8 cellular contexts compared by ENCODE assay signal in the genomic region with DNA sequence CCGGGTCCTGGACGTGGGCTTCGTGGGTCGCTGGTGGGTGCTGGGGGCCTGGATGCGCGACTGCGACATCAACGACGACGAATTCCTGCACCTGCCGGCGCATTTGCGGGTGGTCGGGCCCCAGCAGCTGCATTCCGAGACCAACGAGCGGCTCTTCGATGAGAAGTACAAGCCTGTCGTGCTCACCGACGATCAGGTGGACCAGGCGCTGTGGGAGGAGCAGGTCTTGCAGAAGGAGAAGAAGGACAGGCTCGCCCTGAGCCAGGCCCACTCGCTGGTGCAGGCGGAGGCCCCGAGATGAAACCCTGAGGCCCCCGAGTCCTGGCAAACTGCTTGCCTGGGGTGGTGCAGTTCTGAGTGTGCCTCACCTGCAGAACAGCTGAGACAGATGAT. TPM values are rescaled to one million over a fixed set of nuclear protein-coding genes. Genes with fewer than 3 reads are reported as not detected.
DNase-seq lines count a peak whose midpoint lies in the region; ATAC-seq, FAIRE-seq and TF ChIP-seq lines count a peak whose summit lies in the region.

No MANE protein-coding gene starts in this region.

- 10 to 13% methylated on average over 26 to 27 of the region's 27 CpGs for WGBS in mesodermal cell (ENCODE audit: insufficient coverage in 2 of 2), 2 experiments

- H3K27ac Mint-ChIP-seq in stimulated activated naive CD8-positive, alpha-beta T cell treated with anti-CD3 and anti-CD28 coated beads, Interleukin-15, Interleukin-2, amounts not matched to agents 100 ng/mL and 50 ng/mL, for 24 hours: peak overlapping the region; percentile 31
- no peak overlapping the region for H3K27ac Mint-ChIP-seq in MCF 10A (ENCODE audit: low read depth, unreplicated experiment)

- POLR2A ChIA-PET in MCF 10A (lab: Yijun Ruan, JAX): interaction anchor here (0.7 to 2.4 kb wide), 8 partner anchors 11 to 996 kb away, joined by 4 to 20 read pairs (median 6); a partner anchor contains a TSS

- TF ChIP-seq CTCF in MCF 10A (IDR thresholded peaks at IDR 0.05; ENCODE audit: unreplicated experiment): no peak

- H3K4me1 ChIP-seq in mesodermal cell (ENCODE audit: control insufficient read depth, insufficient read depth, low read length, poor library complexity, severe bottlenecking): peaks cover 9% of the 10 kb centered on the region

- intact Hi-C loops in MCF 10A (cut with micrococcal nuclease): no loop called here

- no peaks in the 10 kb centered on the region for H3K9me3 ChIP-seq in mesodermal cell (ENCODE audit: control insufficient read depth, low read length)

- FAIRE-seq in HTR-8/SVneo (lab: Jason Lieb, UNC) (no peak), GM12891 (lab: Jason Lieb, UNC) (no peak)

- no peaks in the 10 kb centered on the region for H3K9me3 Mint-ChIP-seq in stimulated activated naive CD8-positive, alpha-beta T cell treated with anti-CD3 and anti-CD28 coated beads, Interleukin-15, Interleukin-2, amounts not matched to agents 100 ng/mL and 50 ng/mL, for 24 hours
- H3K9me3 Mint-ChIP-seq in MCF 10A (ENCODE audit: unreplicated experiment): no peaks in the 10 kb centered on the region

- peak overlapping the region; percentile 84 for H3K4me3 ChIP-seq in mesodermal cell (ENCODE audit: extremely low read depth, insufficient read depth, low read length, poor library complexity, severe bottlenecking)

- H3K4me1 Mint-ChIP-seq in stimulated activated naive CD8-positive, alpha-beta T cell treated with anti-CD3 and anti-CD28 coated beads, Interleukin-15, Interleukin-2, amounts not matched to agents 100 ng/mL and 50 ng/mL, for 24 hours (ENCODE audit: low read depth): peaks cover 23% of the 10 kb centered on the region
- no peaks in the 10 kb centered on the region for H3K4me1 Mint-ChIP-seq in MCF 10A (ENCODE audit: insufficient read depth, unreplicated experiment)

- no peak for ATAC-seq in stimulated activated naive CD8-positive, alpha-beta T cell treated with anti-CD3 and anti-CD28 coated beads, Interleukin-15, Interleukin-2, amounts not matched to agents 100 U/mL and 50 U/mL, for 24 hours

- peak overlapping the region; percentile 59 for H3K27ac ChIP-seq in mesodermal cell (ENCODE audit: low read depth, low read length, severe bottlenecking)

- no peak for TF ChIP-seq POLR2A in GM12891 (IDR thresholded peaks at IDR 0.05; ENCODE audit: low read depth, low read length)

- H3K36me3 Mint-ChIP-seq in stimulated activated naive CD8-positive, alpha-beta T cell treated with anti-CD3 and anti-CD28 coated beads, Interleukin-15, Interleukin-2, amounts not matched to agents 100 ng/mL and 50 ng/mL, for 24 hours (ENCODE audit: low read depth): peaks cover 9% of the 10 kb centered on the region
- peaks cover 46% of the 10 kb centered on the region for H3K36me3 Mint-ChIP-seq in MCF 10A (ENCODE audit: insufficient read depth, unreplicated experiment)

- H3K36me3 ChIP-seq in mesodermal cell (ENCODE audit: control insufficient read depth, insufficient read depth, low read length): peaks cover 54% of the 10 kb centered on the region

- BruUV-seq in MCF 10A (replicated peaks; lab: Mats Ljungman, UMichigan): no TSS peak

- H3K27me3 Mint-ChIP-seq in stimulated activated naive CD8-positive, alpha-beta T cell treated with anti-CD3 and anti-CD28 coated beads, Interleukin-15, Interleukin-2, amounts not matched to agents 100 ng/mL and 50 ng/mL, for 24 hours: no peaks in the 10 kb centered on the region
- H3K27me3 Mint-ChIP-seq in MCF 10A (ENCODE audit: insufficient read depth, unreplicated experiment): no peaks in the 10 kb centered on the region

- CTCF ChIA-PET in MCF 10A (lab: Yijun Ruan, JAX): interaction anchor here (0.5 to 2.2 kb wide), 4 partner anchors 13 to 65 kb away, joined by 3 to 9 read pairs (median 4); no protein-coding TSS in a partner anchor

- peak overlapping the region; percentile 90 for H3K4me3 Mint-ChIP-seq in stimulated activated naive CD8-positive, alpha-beta T cell treated with anti-CD3 and anti-CD28 coated beads, Interleukin-15, Interleukin-2, amounts not matched to agents 100 ng/mL and 50 ng/mL, for 24 hours
- peak overlapping the region; percentile 95 for H3K4me3 Mint-ChIP-seq in MCF 10A (ENCODE audit: unreplicated experiment)

- DNase-seq in stimulated activated naive CD8-positive, alpha-beta T cell treated with anti-CD3 and anti-CD28 coated beads, Interleukin-15, Interleukin-2, amounts not matched to agents 100 U/mL and 50 U/mL, for 24 hours: no peak
- DNase-seq in MCF 10A (ENCODE audit: unreplicated experiment) (no peak), activated gamma-delta T cell (lab: John Stamatoyannopoulos, UW) (no peak), NCI-H1092 (lab: John Stamatoyannopoulos, UW) (no peak), HTR-8/SVneo (ENCODE audit: insufficient read length, low spot score) (no peak), GM12891 (ENCODE audit: insufficient read length, low spot score) (no peak)

TF ChIP-seq in GM12891, 5 proteins besides CTCF, POLR2A, EP300 and RAD21:
- TF ChIP-seq PAX5 (IDR thresholded peaks at IDR 0.05; ENCODE audit: insufficient read depth, low read length, severe bottlenecking) (no peak), SPI1 (IDR thresholded peaks at IDR 0.05; ENCODE audit: low read depth, low read length) (no peak), POLR2AphosphoS5 (IDR thresholded peaks at IDR 0.05; ENCODE audit: low read depth, low read length) (no peak), TAF1 (IDR thresholded peaks at IDR 0.05; ENCODE audit: low read depth, low read length) (no peak), POU2F2 (IDR thresholded peaks at IDR 0.05; ENCODE audit: low read depth, low read length) (no peak)

RNA-seq across cellular contexts. Expression of a gene that starts 0.8 kb away (rescaled TPM):
- total RNA-seq in MCF 10A (2022): 18.3 and 19.3 TPM in 2 replicates
- 17.7 TPM for polyA plus RNA-seq in mesodermal cell (2013, experiment 1 of 2)
- 17.0 TPM for polyA plus RNA-seq in mesodermal cell (2013, experiment 2 of 2)
- polyA plus RNA-seq in GM12891 (2012; ENCODE audit: low read depth, missing spikeins): 14.2 TPM

RNA-seq across cellular contexts. Expression of a gene that starts 1.0 kb away (rescaled TPM):
- total RNA-seq in MCF 10A (2022): 65.5 and 75.3 TPM in 2 replicates
- 75.8 TPM for polyA plus RNA-seq in mesodermal cell (2013, experiment 1 of 2)
- polyA plus RNA-seq in mesodermal cell (2013, experiment 2 of 2): 58.8 TPM
- 27.8 TPM for polyA plus RNA-seq in GM12891 (2012; ENCODE audit: low read depth, missing spikeins)

RNA-seq across cellular contexts. Expression of a gene that starts 31.4 kb away (rescaled TPM):
- 127 and 132 TPM in 2 replicates for total RNA-seq in MCF 10A (2022)
- polyA plus RNA-seq in mesodermal cell (2013, experiment 1 of 2): 200 TPM
- 168 TPM for polyA plus RNA-seq in mesodermal cell (2013, experiment 2 of 2)
- polyA plus RNA-seq in GM12891 (2012; ENCODE audit: low read depth, missing spikeins): 98.5 TPM

RNA-seq across cellular contexts. Expression of a gene that starts 58.0 kb away (rescaled TPM):
- 49.5 and 51.7 TPM in 2 replicates for total RNA-seq in MCF 10A (2022)
- 93.2 TPM for polyA plus RNA-seq in mesodermal cell (2013, experiment 1 of 2)
- 83.9 TPM for polyA plus RNA-seq in mesodermal cell (2013, experiment 2 of 2)
- polyA plus RNA-seq in GM12891 (2012; ENCODE audit: low read depth, missing spikeins): 55.0 TPM
